ENCODE assay signal across 1 cellular context in genomic region chr6:26457407-26457795, GRCh38.
TF ChIP-seq lines count a peak whose summit lies in the region.

No MANE protein-coding gene starts in this region.

TF ChIP-seq in HepG2, 621 proteins besides CTCF, POLR2A, EP300 and RAD21 (continues in another document):
- no peak for TF ChIP-seq THAP7 (CRISPR knock-in tag; IDR thresholded peaks at IDR 0.05)
- peak; percentile 43 for TF ChIP-seq ASH2L (IDR thresholded peaks at IDR 0.05; ENCODE audit: insufficient read length, low read depth, low read length)
- 0 out of 2 replicates have a peak, but pooled peaks have one; percentile 15 for TF ChIP-seq ZNF230 (CRISPR knock-in tag; IDR thresholded peaks at IDR 0.05)
- no peak for TF ChIP-seq ZKSCAN1 (IDR thresholded peaks at IDR 0.05; ENCODE audit: low read length)
- peak; percentile 7; the same call in 1 of the 2 replicates for TF ChIP-seq PHF20 (CRISPR knock-in tag; IDR thresholded peaks at IDR 0.05)
- TF ChIP-seq ZFP90 (CRISPR knock-in tag; IDR thresholded peaks at IDR 0.05; ENCODE audit: borderline replicate concordance): 0 out of 2 replicates have a peak, but pooled peaks have one; percentile 13
- peak; percentile 12; the same call in 1 of the 2 replicates for TF ChIP-seq PITX1 (CRISPR knock-in tag; IDR thresholded peaks at IDR 0.05)
- peak; percentile 31; the same call in 1 of the 2 replicates for TF ChIP-seq HINFP (CRISPR knock-in tag; IDR thresholded peaks at IDR 0.05; ENCODE audit: low read depth)
- TF ChIP-seq ZBTB7B (CRISPR knock-in tag; IDR thresholded peaks at IDR 0.05): 0 out of 2 replicates have a peak, but pooled peaks have one; percentile 8
- TF ChIP-seq ZNF720 (CRISPR knock-in tag; IDR thresholded peaks at IDR 0.05): no peak
- TF ChIP-seq FOXK2 (IDR thresholded peaks at IDR 0.05): peak; percentile 37; the same call in 1 of the 2 replicates
- TF ChIP-seq ZNF33A (CRISPR knock-in tag; IDR thresholded peaks at IDR 0.05; ENCODE audit: borderline replicate concordance): 0 out of 2 replicates have a peak, but pooled peaks have one; percentile 77
- peak; percentile 19; the same call in 1 of the 2 replicates for TF ChIP-seq KLF11 (CRISPR knock-in tag; IDR thresholded peaks at IDR 0.05)
- no peak for TF ChIP-seq RXRB (CRISPR knock-in tag; IDR thresholded peaks at IDR 0.05; ENCODE audit: borderline replicate concordance)
- TF ChIP-seq KLF9 (CRISPR knock-in tag; IDR thresholded peaks at IDR 0.05; ENCODE audit: low read depth): 0 out of 2 replicates have a peak, but pooled peaks have one; percentile 10
- TF ChIP-seq ZNF850 (CRISPR knock-in tag; conservative IDR thresholded peaks at IDR 0.05): 0 out of 2 replicates have a peak, but pooled peaks have one; percentile 77
- peak; percentile 42 for TF ChIP-seq ZNF687 (CRISPR knock-in tag; IDR thresholded peaks at IDR 0.05)
- TF ChIP-seq REPIN1 (CRISPR knock-in tag; IDR thresholded peaks at IDR 0.05; ENCODE audit: borderline replicate concordance, low read depth): peak; percentile 7; the same call in 1 of the 2 replicates
- TF ChIP-seq ZFX (CRISPR knock-in tag; IDR thresholded peaks at IDR 0.05; ENCODE audit: low read depth): peak; percentile 85
- peak; percentile 1; the same call in 1 of the 2 replicates for TF ChIP-seq ZNF275 (CRISPR knock-in tag; IDR thresholded peaks at IDR 0.05; ENCODE audit: borderline replicate concordance)
- TF ChIP-seq ZNF782 (CRISPR knock-in tag; IDR thresholded peaks at IDR 0.05; ENCODE audit: borderline replicate concordance): no peak
- TF ChIP-seq SPEN (CRISPR knock-in tag; IDR thresholded peaks at IDR 0.05; ENCODE audit: low read depth): no peak
- 0 out of 2 replicates have a peak, but pooled peaks have one; percentile 6 for TF ChIP-seq SIX1 (CRISPR knock-in tag; IDR thresholded peaks at IDR 0.05; ENCODE audit: borderline replicate concordance)
- 0 out of 2 replicates have a peak, but pooled peaks have one; percentile 54 for TF ChIP-seq KDM5B (CRISPR knock-in tag; IDR thresholded peaks at IDR 0.05; ENCODE audit: borderline replicate concordance)
- TF ChIP-seq ONECUT2 (CRISPR knock-in tag; IDR thresholded peaks at IDR 0.05): no peak
- TF ChIP-seq HMGXB3 (CRISPR knock-in tag; IDR thresholded peaks at IDR 0.05; ENCODE audit: borderline replicate concordance): 0 out of 2 replicates have a peak, but pooled peaks have one; percentile 11
- TF ChIP-seq, protein P1, sequence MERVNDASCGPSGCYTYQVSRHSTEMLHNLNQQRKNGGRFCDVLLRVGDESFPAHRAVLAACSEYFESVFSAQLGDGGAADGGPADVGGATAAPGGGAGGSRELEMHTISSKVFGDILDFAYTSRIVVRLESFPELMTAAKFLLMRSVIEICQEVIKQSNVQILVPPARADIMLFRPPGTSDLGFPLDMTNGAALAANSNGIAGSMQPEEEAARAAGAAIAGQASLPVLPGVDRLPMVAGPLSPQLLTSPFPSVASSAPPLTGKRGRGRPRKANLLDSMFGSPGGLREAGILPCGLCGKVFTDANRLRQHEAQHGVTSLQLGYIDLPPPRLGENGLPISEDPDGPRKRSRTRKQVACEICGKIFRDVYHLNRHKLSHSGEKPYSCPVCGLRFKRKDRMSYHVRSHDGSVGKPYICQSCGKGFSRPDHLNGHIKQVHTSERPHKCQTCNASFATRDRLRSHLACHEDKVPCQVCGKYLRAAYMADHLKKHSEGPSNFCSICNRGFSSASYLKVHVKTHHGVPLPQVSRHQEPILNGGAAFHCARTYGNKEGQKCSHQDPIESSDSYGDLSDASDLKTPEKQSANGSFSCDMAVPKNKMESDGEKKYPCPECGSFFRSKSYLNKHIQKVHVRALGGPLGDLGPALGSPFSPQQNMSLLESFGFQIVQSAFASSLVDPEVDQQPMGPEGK (CRISPR knock-in tag; IDR thresholded peaks at IDR 0.05): peak; percentile 85
- no peak for TF ChIP-seq ZC3H4 (CRISPR knock-in tag; IDR thresholded peaks at IDR 0.05; ENCODE audit: borderline replicate concordance)
- TF ChIP-seq, protein P2, sequence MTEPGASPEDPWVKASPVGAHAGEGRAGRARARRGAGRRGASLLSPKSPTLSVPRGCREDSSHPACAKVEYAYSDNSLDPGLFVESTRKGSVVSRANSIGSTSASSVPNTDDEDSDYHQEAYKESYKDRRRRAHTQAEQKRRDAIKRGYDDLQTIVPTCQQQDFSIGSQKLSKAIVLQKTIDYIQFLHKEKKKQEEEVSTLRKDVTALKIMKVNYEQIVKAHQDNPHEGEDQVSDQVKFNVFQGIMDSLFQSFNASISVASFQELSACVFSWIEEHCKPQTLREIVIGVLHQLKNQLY (CRISPR knock-in tag; IDR thresholded peaks at IDR 0.05): 0 out of 2 replicates have a peak, but pooled peaks have one; percentile 27
- 0 out of 2 replicates have a peak, but pooled peaks have one; percentile 43 for TF ChIP-seq ZFP82 (CRISPR knock-in tag; IDR thresholded peaks at IDR 0.05; ENCODE audit: borderline replicate concordance)
- TF ChIP-seq POGK (CRISPR knock-in tag; conservative IDR thresholded peaks at IDR 0.05): 0 out of 2 replicates have a peak, but pooled peaks have one; percentile 10
- peak; percentile 4; the same call in 1 of the 2 replicates for TF ChIP-seq ARNT2 (CRISPR knock-in tag; IDR thresholded peaks at IDR 0.05; ENCODE audit: low read depth)
- peak; percentile 12 for TF ChIP-seq XRCC5 (optimal IDR thresholded peaks at IDR 0.05; ENCODE audit: low read length)
- 0 out of 2 replicates have a peak, but pooled peaks have one; percentile 11 for TF ChIP-seq DMAP1 (CRISPR knock-in tag; IDR thresholded peaks at IDR 0.05)
- TF ChIP-seq TAF15 (IDR thresholded peaks at IDR 0.05; ENCODE audit: low read depth, low read length, poor library complexity, severe bottlenecking): no peak
- 0 out of 2 replicates have a peak, but pooled peaks have one; percentile 32 for TF ChIP-seq GZF1 (CRISPR knock-in tag; IDR thresholded peaks at IDR 0.05)
- peak; percentile 52; the same call in 1 of the 2 replicates for TF ChIP-seq ZBTB46 (CRISPR knock-in tag; IDR thresholded peaks at IDR 0.05; ENCODE audit: borderline replicate concordance)
